Comparison of ENCODE assay signal across 7 cellular contexts in genomic region chr12:45216297-45216982, GRCh38. TPM values are rescaled to one million over a fixed set of nuclear protein-coding genes. Genes with fewer than 3 reads are reported as not detected.
DNase-seq lines count a peak whose midpoint lies in the region; ATAC-seq, FAIRE-seq and TF ChIP-seq lines count a peak whose summit lies in the region.

No MANE protein-coding gene starts in this region.

- POLR2A ChIA-PET in HCT116 (lab: Charles Lee), result interaction anchor here (0.9 to 1.9 kb wide), 3 partner anchors 15 to 18 kb away, joined by 4 to 6 read pairs (median 5); no protein-coding TSS in a partner anchor
- POLR2A ChIA-PET in activated CD4-positive, alpha-beta memory T cell treated with anti-CD3 and anti-CD28 coated beads, Interleukin-2, amount 10 ng/mL, durations not matched to agents 7 days and 5 days (lab: Charles Lee), result interaction anchor here (0.6 to 3.5 kb wide), 12 partner anchors 11 to 775 kb away, joined by 3 to 29 read pairs (median 4); partner anchors contain the start of genes ARID2 and SCAF11

- peak overlapping the region; percentile 96 for H3K4me3 Mint-ChIP-seq in activated CD4-positive, alpha-beta memory T cell treated with anti-CD3 and anti-CD28 coated beads, Interleukin-2, amount 10 ng/mL, durations not matched to agents 7 days and 5 days
- peak overlapping the region; percentile 88 for H3K4me3 Mint-ChIP-seq in endodermal cell

- no TSS peak for BruUV-seq in HCT116 (replicated peaks; lab: Mats Ljungman, UMichigan)

- CTCF ChIA-PET in HCT116 (lab: Charles Lee), result interaction anchor here (1.0 to 1.5 kb wide), 4 partner anchors 15 to 25 kb away, joined by 3 to 5 read pairs (median 3); no protein-coding TSS in a partner anchor
- CTCF ChIA-PET in activated CD4-positive, alpha-beta memory T cell treated with anti-CD3 and anti-CD28 coated beads, Interleukin-2, amount 10 ng/mL, durations not matched to agents 7 days and 5 days (lab: Charles Lee), result interaction anchor here (0.8 to 1.4 kb wide), 6 partner anchors 10 to 1054 kb away, joined by 3 to 4 read pairs (median 4); no protein-coding TSS in a partner anchor

- ATAC-seq in HCT116, result peak; percentile 54

- H3K9ac ChIP-seq in HCT116 (ENCODE audit: low read length) (peak overlapping the region; percentile 86), endodermal cell (ENCODE audit: extremely low read depth, low read length, poor library complexity, severe bottlenecking) (peak overlapping the region; percentile 84)

- no peaks in the 10 kb centered on the region for H3K27me3 Mint-ChIP-seq in activated CD4-positive, alpha-beta memory T cell treated with anti-CD3 and anti-CD28 coated beads, Interleukin-2, amount 10 ng/mL, durations not matched to agents 7 days and 5 days
- H3K27me3 Mint-ChIP-seq in endodermal cell (ENCODE audit: insufficient read depth), result no peaks in the 10 kb centered on the region

- RAD21 ChIA-PET in HCT116 (lab: Charles Lee; ENCODE audit: low non-redundant PET in 1 of 2, low total read pairs in 2 of 2, uncharacterized antibody in 2 of 2, unreplicated experiment in 2 of 2), result no interaction called here

- FAIRE-seq in GM12891 (lab: Jason Lieb, UNC), result no peak

- no peak overlapping the region for H2AFZ ChIP-seq in HCT116 (ENCODE audit: low read depth, low read length, poor library complexity, severe bottlenecking)

- H3K4me2 ChIP-seq in HCT116 (ENCODE audit: low read length), result peak overlapping the region; percentile 99

- H3K9me3 Mint-ChIP-seq in activated CD4-positive, alpha-beta memory T cell treated with anti-CD3 and anti-CD28 coated beads, Interleukin-2, amount 10 ng/mL, durations not matched to agents 7 days and 5 days, result no peaks in the 10 kb centered on the region
- H3K9me3 Mint-ChIP-seq in endodermal cell, result no peaks in the 10 kb centered on the region

- 0% methylated on average over 30 to 62 of the region's 62 CpGs for WGBS in endodermal cell (ENCODE audit: insufficient coverage in 1 of 2, insufficient read length in 1 of 2), 2 experiments

- peaks cover 9 to 19% of the 10 kb centered on the region in 2 experiments; a peak in 3 of 4 replicates for H3K4me1 ChIP-seq in HCT116 (ENCODE audit: control insufficient read depth in 1 of 2, insufficient read depth in 2 of 2, low read length in 2 of 2)
- peaks cover 13% of the 10 kb centered on the region for H3K4me1 ChIP-seq in endodermal cell (ENCODE audit: control insufficient read depth, insufficient read depth, low read length)
- peaks cover 39% of the 10 kb centered on the region for H3K4me1 ChIP-seq in mononuclear cell (ENCODE audit: insufficient read depth, low read length)

- no peaks in the 10 kb centered on the region for H4K20me1 ChIP-seq in HCT116 (ENCODE audit: insufficient read depth)

- H3K9me3 ChIP-seq in HCT116 (ENCODE audit: control insufficient read depth in 1 of 2, insufficient read depth in 1 of 2, low read depth in 1 of 2, low read length in 2 of 2), result no peaks in the 10 kb centered on the region
- no peaks in the 10 kb centered on the region for H3K9me3 ChIP-seq in endodermal cell (ENCODE audit: control insufficient read depth, low read length)
- no peaks in the 10 kb centered on the region for H3K9me3 ChIP-seq in mononuclear cell (ENCODE audit: low read depth, low read length)

- H3K27ac ChIP-seq in HCT116 (ENCODE audit: low read depth, low read length) (peak overlapping the region; percentile 98), endodermal cell (ENCODE audit: low read depth, low read length) (peak overlapping the region; percentile 97)

- H3K27me3 ChIP-seq in HCT116 (ENCODE audit: insufficient read depth, low read length) (no peaks in the 10 kb centered on the region), endodermal cell (ENCODE audit: control insufficient read depth, insufficient read depth, low read length, poor library complexity, severe bottlenecking) (no peaks in the 10 kb centered on the region), mononuclear cell (ENCODE audit: insufficient read depth, low read length) (no peaks in the 10 kb centered on the region)

- H3K4me1 Mint-ChIP-seq in activated CD4-positive, alpha-beta memory T cell treated with anti-CD3 and anti-CD28 coated beads, Interleukin-2, amount 10 ng/mL, durations not matched to agents 7 days and 5 days, result peaks cover 46% of the 10 kb centered on the region
- H3K4me1 Mint-ChIP-seq in endodermal cell, result peaks cover 34% of the 10 kb centered on the region

- peaks cover 12% of the 10 kb centered on the region for H3K36me3 Mint-ChIP-seq in activated CD4-positive, alpha-beta memory T cell treated with anti-CD3 and anti-CD28 coated beads, Interleukin-2, amount 10 ng/mL, durations not matched to agents 7 days and 5 days (ENCODE audit: low read depth)
- peaks cover 2% of the 10 kb centered on the region for H3K36me3 Mint-ChIP-seq in endodermal cell (ENCODE audit: low read depth)

- TF ChIP-seq POLR2A in GM12891 (IDR thresholded peaks at IDR 0.05; ENCODE audit: low read depth, low read length) (no peak), HCT116 (IDR thresholded peaks at IDR 0.05; ENCODE audit: borderline replicate concordance, extremely low read depth, insufficient read depth, insufficient read length) (no peak)

- DNase-seq in GM12891 (ENCODE audit: insufficient read length, low spot score) (peak; percentile 32), HCT116 (ENCODE audit: low read depth, low spot score) (no peak), MV-4-11 (lab: John Stamatoyannopoulos, UW) (peak; percentile 34), endodermal cell (peak; percentile 90)
- peak; percentile 58 for DNase-seq in activated CD4-positive, alpha-beta memory T cell treated with anti-CD3 and anti-CD28 coated beads, Interleukin-2, amount 10 ng/mL, durations not matched to agents 7 days and 5 days
- peak; percentile 67 for DNase-seq in stimulated activated CD8-positive, alpha-beta memory T cell treated with anti-CD3 and anti-CD28 coated beads, Interleukin-4, amount 100 ng/mL, for 48 hours

- H3K79me2 ChIP-seq in HCT116 (ENCODE audit: insufficient read depth, low read length), result peaks cover 51% of the 10 kb centered on the region

- no peaks in the 10 kb centered on the region; the same call in 1 of the 2 replicates for H3K9me2 ChIP-seq in HCT116 (ENCODE audit: insufficient read depth)

- intact Hi-C loops in HCT116 (cut with micrococcal nuclease), result loop anchor here (2.0 kb wide), 1 partner anchor 16 kb away; no protein-coding TSS in a partner anchor

- no peaks in the 10 kb centered on the region for H3K36me3 ChIP-seq in HCT116 (ENCODE audit: control insufficient read depth in 1 of 2, insufficient read depth in 2 of 2, low read length in 2 of 2)
- no peaks in the 10 kb centered on the region for H3K36me3 ChIP-seq in endodermal cell (ENCODE audit: control insufficient read depth, insufficient read depth, low read length)

- TF ChIP-seq RAD21 in HCT116 (IDR thresholded peaks at IDR 0.05; ENCODE audit: low read depth), result no peak

- peak overlapping the region; percentile 79 for H3K4me3 ChIP-seq in HCT116 (replicated peaks in 1 of 2; ENCODE audit: low read depth in 1 of 2, low read length in 2 of 2)
- peak overlapping the region; percentile 95 for H3K4me3 ChIP-seq in endodermal cell (ENCODE audit: low read length)
- peak overlapping the region; percentile 83 for H3K4me3 ChIP-seq in mononuclear cell (ENCODE audit: low read length)

- TF ChIP-seq CTCF in HCT116 (IDR thresholded peaks at IDR 0.05 in 2 of 3, conservative IDR thresholded peaks at IDR 0.05 in 1 of 3; ENCODE audit: borderline replicate concordance in 1 of 3, insufficient read depth in 1 of 3, low read depth in 2 of 3, low read length in 2 of 3), result peak in 2 of 3 experiments; percentile 28 to 39; a peak in 3 of 6 replicates
- TF ChIP-seq CTCF in endodermal cell (conservative IDR thresholded peaks at IDR 0.05), result peak; percentile 70

- peak overlapping the region; percentile 92 for H3K27ac Mint-ChIP-seq in activated CD4-positive, alpha-beta memory T cell treated with anti-CD3 and anti-CD28 coated beads, Interleukin-2, amount 10 ng/mL, durations not matched to agents 7 days and 5 days
- H3K27ac Mint-ChIP-seq in endodermal cell, result peak overlapping the region; percentile 93

TF ChIP-seq in GM12891, 5 proteins besides CTCF, POLR2A, EP300 and RAD21:
- peak; percentile 24; the same call in 1 of the 2 replicates for TF ChIP-seq SPI1 (IDR thresholded peaks at IDR 0.05; ENCODE audit: low read depth, low read length)
- TF ChIP-seq POLR2AphosphoS5 (IDR thresholded peaks at IDR 0.05; ENCODE audit: low read depth, low read length), result no peak
- TF ChIP-seq POU2F2 (IDR thresholded peaks at IDR 0.05; ENCODE audit: low read depth, low read length), result no peak

TF ChIP-seq in HCT116, 20 proteins besides CTCF, POLR2A, EP300 and RAD21:
- TF ChIP-seq SP1 (IDR thresholded peaks at IDR 0.05; ENCODE audit: low read depth), result no peak
- TF ChIP-seq ZFX (IDR thresholded peaks at IDR 0.05), result peak; percentile 78
- TF ChIP-seq ZBTB33 (IDR thresholded peaks at IDR 0.05; ENCODE audit: extremely low read depth, insufficient replicate concordance, low read length), result no peak
- no peak for TF ChIP-seq ATF3 (IDR thresholded peaks at IDR 0.05)
- TF ChIP-seq SRF (IDR thresholded peaks at IDR 0.05; ENCODE audit: low read depth), result no peak
- no peak for TF ChIP-seq JUND (IDR thresholded peaks at IDR 0.05)
- no peak for TF ChIP-seq FOSL1 (IDR thresholded peaks at IDR 0.05; ENCODE audit: low read depth)

RNA-seq across cellular contexts. Expression of gene ANO6, which starts 0.5 kb away (rescaled TPM):
- polyA plus RNA-seq in GM12891 (2012; ENCODE audit: low read depth, missing spikeins), result 11.7 TPM
- total RNA-seq in HCT116 (2021; ENCODE audit: unreplicated experiment) (36.7 TPM), endodermal cell (10 to 100 TPM; 53.5 to 55.2 TPM), mononuclear cell (44.4 TPM)
- 19.0 and 22.0 TPM in 2 replicates for polyA plus RNA-seq in HCT116 (2012)
- 10 to 100 TPM; 29.2 to 29.8 TPM for total RNA-seq in activated CD4-positive, alpha-beta memory T cell treated with anti-CD3 and anti-CD28 coated beads, Interleukin-2, amount 10 ng/mL, durations not matched to agents 7 days and 5 days
- polyA plus RNA-seq in endodermal cell (2013, experiment 1 of 2), result 30.0 TPM
- 29.1 TPM for polyA plus RNA-seq in endodermal cell (2013, experiment 2 of 2)
